In the genomic region with DNA sequence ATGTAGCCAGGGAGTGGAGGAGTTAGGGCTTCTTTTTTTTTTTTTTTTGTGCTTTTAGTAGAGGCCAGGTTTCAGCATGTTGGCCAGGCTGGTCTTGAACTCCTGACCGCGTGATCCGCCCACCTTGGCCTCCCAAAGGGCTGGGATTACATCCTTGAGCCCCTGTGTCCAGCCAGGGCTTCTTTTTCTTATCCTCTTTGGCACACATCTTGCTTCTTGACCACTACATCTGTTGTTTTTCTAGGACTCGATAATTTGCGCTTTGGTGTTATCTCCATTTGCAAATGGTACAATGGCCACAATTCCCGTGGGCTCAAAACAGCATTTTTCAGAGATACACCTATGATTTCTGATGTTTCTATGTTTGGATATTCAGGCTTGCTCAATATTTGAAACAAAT, we compare ENCODE assay signal across 2 cellular contexts.
TF ChIP-seq lines count a peak whose summit lies in the region.

No MANE protein-coding gene starts in this region.

TF ChIP-seq in endothelial cell of umbilical vein, 7 proteins besides CTCF, POLR2A, EP300 and RAD21:
- TF ChIP-seq MYC (IDR thresholded peaks at IDR 0.05; ENCODE audit: low read depth, low read length) (no peak), POLR2AphosphoS5 (IDR thresholded peaks at IDR 0.05; ENCODE audit: insufficient read depth, low read depth, low read length) (no peak), FOS (IDR thresholded peaks at IDR 0.05; ENCODE audit: borderline replicate concordance, insufficient read depth, low read length) (no peak), EZH2 (IDR thresholded peaks at IDR 0.05; ENCODE audit: borderline replicate concordance, low read depth, low read length, severe bottlenecking) (no peak), GATA2 (IDR thresholded peaks at IDR 0.05; ENCODE audit: insufficient read depth, insufficient read length, low read depth, low read length) (no peak), JUN (IDR thresholded peaks at IDR 0.05; ENCODE audit: borderline replicate concordance, insufficient read depth, insufficient read length, low read depth) (no peak)
- TF ChIP-seq, protein P1, sequence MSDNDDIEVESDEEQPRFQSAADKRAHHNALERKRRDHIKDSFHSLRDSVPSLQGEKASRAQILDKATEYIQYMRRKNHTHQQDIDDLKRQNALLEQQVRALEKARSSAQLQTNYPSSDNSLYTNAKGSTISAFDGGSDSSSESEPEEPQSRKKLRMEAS (IDR thresholded peaks at IDR 0.05; ENCODE audit: insufficient read depth, insufficient read length) = no peak

TF ChIP-seq in neural cell, 6 proteins besides CTCF, POLR2A, EP300 and RAD21:
- TF ChIP-seq, protein P2, sequence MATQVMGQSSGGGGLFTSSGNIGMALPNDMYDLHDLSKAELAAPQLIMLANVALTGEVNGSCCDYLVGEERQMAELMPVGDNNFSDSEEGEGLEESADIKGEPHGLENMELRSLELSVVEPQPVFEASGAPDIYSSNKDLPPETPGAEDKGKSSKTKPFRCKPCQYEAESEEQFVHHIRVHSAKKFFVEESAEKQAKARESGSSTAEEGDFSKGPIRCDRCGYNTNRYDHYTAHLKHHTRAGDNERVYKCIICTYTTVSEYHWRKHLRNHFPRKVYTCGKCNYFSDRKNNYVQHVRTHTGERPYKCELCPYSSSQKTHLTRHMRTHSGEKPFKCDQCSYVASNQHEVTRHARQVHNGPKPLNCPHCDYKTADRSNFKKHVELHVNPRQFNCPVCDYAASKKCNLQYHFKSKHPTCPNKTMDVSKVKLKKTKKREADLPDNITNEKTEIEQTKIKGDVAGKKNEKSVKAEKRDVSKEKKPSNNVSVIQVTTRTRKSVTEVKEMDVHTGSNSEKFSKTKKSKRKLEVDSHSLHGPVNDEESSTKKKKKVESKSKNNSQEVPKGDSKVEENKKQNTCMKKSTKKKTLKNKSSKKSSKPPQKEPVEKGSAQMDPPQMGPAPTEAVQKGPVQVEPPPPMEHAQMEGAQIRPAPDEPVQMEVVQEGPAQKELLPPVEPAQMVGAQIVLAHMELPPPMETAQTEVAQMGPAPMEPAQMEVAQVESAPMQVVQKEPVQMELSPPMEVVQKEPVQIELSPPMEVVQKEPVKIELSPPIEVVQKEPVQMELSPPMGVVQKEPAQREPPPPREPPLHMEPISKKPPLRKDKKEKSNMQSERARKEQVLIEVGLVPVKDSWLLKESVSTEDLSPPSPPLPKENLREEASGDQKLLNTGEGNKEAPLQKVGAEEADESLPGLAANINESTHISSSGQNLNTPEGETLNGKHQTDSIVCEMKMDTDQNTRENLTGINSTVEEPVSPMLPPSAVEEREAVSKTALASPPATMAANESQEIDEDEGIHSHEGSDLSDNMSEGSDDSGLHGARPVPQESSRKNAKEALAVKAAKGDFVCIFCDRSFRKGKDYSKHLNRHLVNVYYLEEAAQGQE (IDR thresholded peaks at IDR 0.05; ENCODE audit: borderline replicate concordance) = no peak
- TF ChIP-seq MXI1 (conservative IDR thresholded peaks at IDR 0.05; ENCODE audit: poor library complexity, severe bottlenecking) (no peak), SMC3 (conservative IDR thresholded peaks at IDR 0.05; ENCODE audit: poor library complexity) (no peak), POLR2AphosphoS5 (IDR thresholded peaks at IDR 0.05) (no peak), TAF1 (IDR thresholded peaks at IDR 0.05; ENCODE audit: low read depth) (no peak), EZH2 (IDR thresholded peaks at IDR 0.05; ENCODE audit: borderline replicate concordance, insufficient read depth, low read length, poor library complexity, severe bottlenecking) (no peak)
